ENCODE assay signal across 1 cellular context in the genomic region with DNA sequence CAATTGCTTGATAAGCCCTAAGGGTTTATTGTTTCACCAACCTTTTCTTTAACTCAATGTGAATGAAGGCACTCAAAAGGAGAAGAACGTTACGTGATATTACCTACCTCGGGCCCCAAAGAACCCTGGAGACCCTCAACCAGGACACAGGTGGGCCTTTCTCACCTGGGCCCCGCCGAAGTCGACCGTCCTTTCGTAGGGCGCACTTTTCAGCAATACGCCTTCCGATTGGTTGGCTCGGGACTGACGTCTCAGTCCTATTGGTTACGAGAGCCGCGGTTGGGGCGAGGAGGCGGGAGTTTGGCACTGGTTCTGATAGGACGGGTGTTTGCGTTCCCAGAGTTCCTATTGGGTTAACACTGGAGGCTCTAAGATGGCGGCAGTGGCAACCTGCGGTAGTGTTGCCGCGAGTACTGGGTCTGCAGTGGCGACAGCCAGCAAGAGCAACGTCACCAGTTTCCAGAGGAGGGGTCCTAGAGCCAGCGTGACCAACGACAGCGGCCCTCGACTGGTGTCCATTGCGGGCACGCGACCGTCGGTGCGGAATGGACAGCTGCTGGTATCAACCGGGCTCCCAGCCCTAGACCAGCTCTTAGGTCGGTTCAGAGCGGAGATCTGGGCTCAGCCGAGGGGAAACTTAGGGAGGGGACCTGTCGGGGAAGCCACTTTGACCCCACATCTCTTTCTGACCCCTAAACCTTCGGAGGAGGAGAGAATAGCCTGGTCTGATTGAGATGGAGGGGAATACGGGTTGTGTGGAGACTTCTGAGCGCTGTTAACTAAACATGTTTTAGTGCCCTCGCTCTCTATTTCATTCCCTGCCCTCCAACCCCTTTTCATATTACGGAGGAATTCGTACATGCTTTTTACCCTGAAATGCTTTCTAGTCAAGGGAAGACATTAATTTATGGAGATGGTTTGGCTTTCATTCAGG.
TF ChIP-seq lines count a peak whose summit lies in the region.

A gene with protein sequence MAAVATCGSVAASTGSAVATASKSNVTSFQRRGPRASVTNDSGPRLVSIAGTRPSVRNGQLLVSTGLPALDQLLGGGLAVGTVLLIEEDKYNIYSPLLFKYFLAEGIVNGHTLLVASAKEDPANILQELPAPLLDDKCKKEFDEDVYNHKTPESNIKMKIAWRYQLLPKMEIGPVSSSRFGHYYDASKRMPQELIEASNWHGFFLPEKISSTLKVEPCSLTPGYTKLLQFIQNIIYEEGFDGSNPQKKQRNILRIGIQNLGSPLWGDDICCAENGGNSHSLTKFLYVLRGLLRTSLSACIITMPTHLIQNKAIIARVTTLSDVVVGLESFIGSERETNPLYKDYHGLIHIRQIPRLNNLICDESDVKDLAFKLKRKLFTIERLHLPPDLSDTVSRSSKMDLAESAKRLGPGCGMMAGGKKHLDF (plus strand): TSS at position 356 of the 934 bp plus-strand sequence. CDS start 18 bp downstream, at position 374.
A gene with protein sequence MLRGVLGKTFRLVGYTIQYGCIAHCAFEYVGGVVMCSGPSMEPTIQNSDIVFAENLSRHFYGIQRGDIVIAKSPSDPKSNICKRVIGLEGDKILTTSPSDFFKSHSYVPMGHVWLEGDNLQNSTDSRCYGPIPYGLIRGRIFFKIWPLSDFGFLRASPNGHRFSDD (minus strand): TSS at position 211 of the 934 bp plus-strand sequence. CDS start 46,346 bp downstream, outside the sequence.

TF ChIP-seq in HepG2, 621 proteins besides CTCF, POLR2A, EP300 and RAD21 (continued from another document and continues in another):
- TF ChIP-seq, protein P1, sequence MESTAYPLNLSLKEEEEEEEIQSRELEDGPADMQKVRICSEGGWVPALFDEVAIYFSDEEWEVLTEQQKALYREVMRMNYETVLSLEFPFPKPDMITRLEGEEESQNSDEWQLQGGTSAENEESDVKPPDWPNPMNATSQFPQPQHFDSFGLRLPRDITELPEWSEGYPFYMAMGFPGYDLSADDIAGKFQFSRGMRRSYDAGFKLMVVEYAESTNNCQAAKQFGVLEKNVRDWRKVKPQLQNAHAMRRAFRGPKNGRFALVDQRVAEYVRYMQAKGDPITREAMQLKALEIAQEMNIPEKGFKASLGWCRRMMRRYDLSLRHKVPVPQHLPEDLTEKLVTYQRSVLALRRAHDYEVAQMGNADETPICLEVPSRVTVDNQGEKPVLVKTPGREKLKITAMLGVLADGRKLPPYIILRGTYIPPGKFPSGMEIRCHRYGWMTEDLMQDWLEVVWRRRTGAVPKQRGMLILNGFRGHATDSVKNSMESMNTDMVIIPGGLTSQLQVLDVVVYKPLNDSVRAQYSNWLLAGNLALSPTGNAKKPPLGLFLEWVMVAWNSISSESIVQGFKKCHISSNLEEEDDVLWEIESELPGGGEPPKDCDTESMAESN (CRISPR knock-in tag; conservative IDR thresholded peaks at IDR 0.05): no peak
- TF ChIP-seq ZNF747 (CRISPR knock-in tag; IDR thresholded peaks at IDR 0.05; ENCODE audit: borderline replicate concordance): no peak
- no peak; the same call in 1 of the 2 replicates for TF ChIP-seq MIER2 (CRISPR knock-in tag; IDR thresholded peaks at IDR 0.05)
- TF ChIP-seq, protein P2, sequence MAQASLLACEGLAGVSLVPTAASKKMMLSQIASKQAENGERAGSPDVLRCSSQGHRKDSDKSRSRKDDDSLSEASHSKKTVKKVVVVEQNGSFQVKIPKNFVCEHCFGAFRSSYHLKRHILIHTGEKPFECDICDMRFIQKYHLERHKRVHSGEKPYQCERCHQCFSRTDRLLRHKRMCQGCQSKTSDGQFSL (CRISPR knock-in tag; IDR thresholded peaks at IDR 0.05): no peak
- no peak for TF ChIP-seq ZNF24 (IDR thresholded peaks at IDR 0.05)
- TF ChIP-seq ZNF124 (CRISPR knock-in tag; IDR thresholded peaks at IDR 0.05): no peak; the same call in 1 of the 2 replicates
- TF ChIP-seq ZNF672 (CRISPR knock-in tag; IDR thresholded peaks at IDR 0.05): no peak
- TF ChIP-seq HMG20A (CRISPR knock-in tag; IDR thresholded peaks at IDR 0.05; ENCODE audit: borderline replicate concordance): no peak
- TF ChIP-seq ZNF816 (CRISPR knock-in tag; IDR thresholded peaks at IDR 0.05; ENCODE audit: borderline replicate concordance): no peak
- peak; percentile 76; the same call in 1 of the 2 replicates for TF ChIP-seq ZNF761 (CRISPR knock-in tag; conservative IDR thresholded peaks at IDR 0.05)
- TF ChIP-seq ZFP1 (CRISPR knock-in tag; IDR thresholded peaks at IDR 0.05): no peak
- no peak for TF ChIP-seq ZNF629 (CRISPR knock-in tag; conservative IDR thresholded peaks at IDR 0.05)
- TF ChIP-seq, protein P3, sequence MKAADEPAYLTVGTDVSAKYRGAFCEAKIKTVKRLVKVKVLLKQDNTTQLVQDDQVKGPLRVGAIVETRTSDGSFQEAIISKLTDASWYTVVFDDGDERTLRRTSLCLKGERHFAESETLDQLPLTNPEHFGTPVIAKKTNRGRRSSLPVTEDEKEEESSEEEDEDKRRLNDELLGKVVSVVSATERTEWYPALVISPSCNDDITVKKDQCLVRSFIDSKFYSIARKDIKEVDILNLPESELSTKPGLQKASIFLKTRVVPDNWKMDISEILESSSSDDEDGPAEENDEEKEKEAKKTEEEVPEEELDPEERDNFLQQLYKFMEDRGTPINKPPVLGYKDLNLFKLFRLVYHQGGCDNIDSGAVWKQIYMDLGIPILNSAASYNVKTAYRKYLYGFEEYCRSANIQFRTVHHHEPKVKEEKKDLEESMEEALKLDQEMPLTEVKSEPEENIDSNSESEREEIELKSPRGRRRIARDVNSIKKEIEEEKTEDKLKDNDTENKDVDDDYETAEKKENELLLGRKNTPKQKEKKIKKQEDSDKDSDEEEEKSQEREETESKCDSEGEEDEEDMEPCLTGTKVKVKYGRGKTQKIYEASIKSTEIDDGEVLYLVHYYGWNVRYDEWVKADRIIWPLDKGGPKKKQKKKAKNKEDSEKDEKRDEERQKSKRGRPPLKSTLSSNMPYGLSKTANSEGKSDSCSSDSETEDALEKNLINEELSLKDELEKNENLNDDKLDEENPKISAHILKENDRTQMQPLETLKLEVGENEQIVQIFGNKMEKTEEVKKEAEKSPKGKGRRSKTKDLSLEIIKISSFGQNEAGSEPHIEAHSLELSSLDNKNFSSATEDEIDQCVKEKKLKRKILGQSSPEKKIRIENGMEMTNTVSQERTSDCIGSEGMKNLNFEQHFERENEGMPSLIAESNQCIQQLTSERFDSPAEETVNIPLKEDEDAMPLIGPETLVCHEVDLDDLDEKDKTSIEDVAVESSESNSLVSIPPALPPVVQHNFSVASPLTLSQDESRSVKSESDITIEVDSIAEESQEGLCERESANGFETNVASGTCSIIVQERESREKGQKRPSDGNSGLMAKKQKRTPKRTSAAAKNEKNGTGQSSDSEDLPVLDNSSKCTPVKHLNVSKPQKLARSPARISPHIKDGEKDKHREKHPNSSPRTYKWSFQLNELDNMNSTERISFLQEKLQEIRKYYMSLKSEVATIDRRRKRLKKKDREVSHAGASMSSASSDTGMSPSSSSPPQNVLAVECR (CRISPR knock-in tag; IDR thresholded peaks at IDR 0.05; ENCODE audit: borderline replicate concordance): peak; percentile 91
- TF ChIP-seq, protein P4, sequence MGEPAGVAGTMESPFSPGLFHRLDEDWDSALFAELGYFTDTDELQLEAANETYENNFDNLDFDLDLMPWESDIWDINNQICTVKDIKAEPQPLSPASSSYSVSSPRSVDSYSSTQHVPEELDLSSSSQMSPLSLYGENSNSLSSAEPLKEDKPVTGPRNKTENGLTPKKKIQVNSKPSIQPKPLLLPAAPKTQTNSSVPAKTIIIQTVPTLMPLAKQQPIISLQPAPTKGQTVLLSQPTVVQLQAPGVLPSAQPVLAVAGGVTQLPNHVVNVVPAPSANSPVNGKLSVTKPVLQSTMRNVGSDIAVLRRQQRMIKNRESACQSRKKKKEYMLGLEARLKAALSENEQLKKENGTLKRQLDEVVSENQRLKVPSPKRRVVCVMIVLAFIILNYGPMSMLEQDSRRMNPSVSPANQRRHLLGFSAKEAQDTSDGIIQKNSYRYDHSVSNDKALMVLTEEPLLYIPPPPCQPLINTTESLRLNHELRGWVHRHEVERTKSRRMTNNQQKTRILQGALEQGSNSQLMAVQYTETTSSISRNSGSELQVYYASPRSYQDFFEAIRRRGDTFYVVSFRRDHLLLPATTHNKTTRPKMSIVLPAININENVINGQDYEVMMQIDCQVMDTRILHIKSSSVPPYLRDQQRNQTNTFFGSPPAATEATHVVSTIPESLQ (CRISPR knock-in tag; conservative IDR thresholded peaks at IDR 0.05): no peak
- TF ChIP-seq MBD4 (IDR thresholded peaks at IDR 0.05; ENCODE audit: borderline replicate concordance, low read length): no peak
- no peak for TF ChIP-seq ARNT2 (CRISPR knock-in tag; IDR thresholded peaks at IDR 0.05; ENCODE audit: low read depth)
- TF ChIP-seq SRF (IDR thresholded peaks at IDR 0.05; ENCODE audit: low read depth, low read length): no peak
- peak; percentile 68; the same call in 1 of the 2 replicates for TF ChIP-seq ATF7-NPFF (CRISPR knock-in tag; IDR thresholded peaks at IDR 0.05; ENCODE audit: low read depth)
- TF ChIP-seq, protein P5, sequence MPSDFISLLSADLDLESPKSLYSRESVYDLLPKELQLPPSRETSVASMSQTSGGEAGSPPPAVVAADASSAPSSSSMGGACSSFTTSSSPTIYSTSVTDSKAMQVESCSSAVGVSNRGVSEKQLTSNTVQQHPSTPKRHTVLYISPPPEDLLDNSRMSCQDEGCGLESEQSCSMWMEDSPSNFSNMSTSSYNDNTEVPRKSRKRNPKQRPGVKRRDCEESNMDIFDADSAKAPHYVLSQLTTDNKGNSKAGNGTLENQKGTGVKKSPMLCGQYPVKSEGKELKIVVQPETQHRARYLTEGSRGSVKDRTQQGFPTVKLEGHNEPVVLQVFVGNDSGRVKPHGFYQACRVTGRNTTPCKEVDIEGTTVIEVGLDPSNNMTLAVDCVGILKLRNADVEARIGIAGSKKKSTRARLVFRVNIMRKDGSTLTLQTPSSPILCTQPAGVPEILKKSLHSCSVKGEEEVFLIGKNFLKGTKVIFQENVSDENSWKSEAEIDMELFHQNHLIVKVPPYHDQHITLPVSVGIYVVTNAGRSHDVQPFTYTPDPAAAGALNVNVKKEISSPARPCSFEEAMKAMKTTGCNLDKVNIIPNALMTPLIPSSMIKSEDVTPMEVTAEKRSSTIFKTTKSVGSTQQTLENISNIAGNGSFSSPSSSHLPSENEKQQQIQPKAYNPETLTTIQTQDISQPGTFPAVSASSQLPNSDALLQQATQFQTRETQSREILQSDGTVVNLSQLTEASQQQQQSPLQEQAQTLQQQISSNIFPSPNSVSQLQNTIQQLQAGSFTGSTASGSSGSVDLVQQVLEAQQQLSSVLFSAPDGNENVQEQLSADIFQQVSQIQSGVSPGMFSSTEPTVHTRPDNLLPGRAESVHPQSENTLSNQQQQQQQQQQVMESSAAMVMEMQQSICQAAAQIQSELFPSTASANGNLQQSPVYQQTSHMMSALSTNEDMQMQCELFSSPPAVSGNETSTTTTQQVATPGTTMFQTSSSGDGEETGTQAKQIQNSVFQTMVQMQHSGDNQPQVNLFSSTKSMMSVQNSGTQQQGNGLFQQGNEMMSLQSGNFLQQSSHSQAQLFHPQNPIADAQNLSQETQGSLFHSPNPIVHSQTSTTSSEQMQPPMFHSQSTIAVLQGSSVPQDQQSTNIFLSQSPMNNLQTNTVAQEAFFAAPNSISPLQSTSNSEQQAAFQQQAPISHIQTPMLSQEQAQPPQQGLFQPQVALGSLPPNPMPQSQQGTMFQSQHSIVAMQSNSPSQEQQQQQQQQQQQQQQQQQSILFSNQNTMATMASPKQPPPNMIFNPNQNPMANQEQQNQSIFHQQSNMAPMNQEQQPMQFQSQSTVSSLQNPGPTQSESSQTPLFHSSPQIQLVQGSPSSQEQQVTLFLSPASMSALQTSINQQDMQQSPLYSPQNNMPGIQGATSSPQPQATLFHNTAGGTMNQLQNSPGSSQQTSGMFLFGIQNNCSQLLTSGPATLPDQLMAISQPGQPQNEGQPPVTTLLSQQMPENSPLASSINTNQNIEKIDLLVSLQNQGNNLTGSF (CRISPR knock-in tag; IDR thresholded peaks at IDR 0.05): no peak
- TF ChIP-seq, protein P6, sequence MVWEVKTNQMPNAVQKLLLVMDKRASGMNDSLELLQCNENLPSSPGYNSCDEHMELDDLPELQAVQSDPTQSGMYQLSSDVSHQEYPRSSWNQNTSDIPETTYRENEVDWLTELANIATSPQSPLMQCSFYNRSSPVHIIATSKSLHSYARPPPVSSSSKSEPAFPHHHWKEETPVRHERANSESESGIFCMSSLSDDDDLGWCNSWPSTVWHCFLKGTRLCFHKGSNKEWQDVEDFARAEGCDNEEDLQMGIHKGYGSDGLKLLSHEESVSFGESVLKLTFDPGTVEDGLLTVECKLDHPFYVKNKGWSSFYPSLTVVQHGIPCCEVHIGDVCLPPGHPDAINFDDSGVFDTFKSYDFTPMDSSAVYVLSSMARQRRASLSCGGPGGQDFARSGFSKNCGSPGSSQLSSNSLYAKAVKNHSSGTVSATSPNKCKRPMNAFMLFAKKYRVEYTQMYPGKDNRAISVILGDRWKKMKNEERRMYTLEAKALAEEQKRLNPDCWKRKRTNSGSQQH (CRISPR knock-in tag; IDR thresholded peaks at IDR 0.05; ENCODE audit: low read depth): peak; percentile 57; the same call in 1 of the 2 replicates
- TF ChIP-seq KDM2A (CRISPR knock-in tag; IDR thresholded peaks at IDR 0.05; ENCODE audit: borderline replicate concordance, low read depth): peak; percentile 69; the same call in 1 of the 2 replicates
- no peak for TF ChIP-seq ZNF230 (CRISPR knock-in tag; IDR thresholded peaks at IDR 0.05)
- TF ChIP-seq REPIN1 (CRISPR knock-in tag; IDR thresholded peaks at IDR 0.05; ENCODE audit: borderline replicate concordance, low read depth): no peak; the same call in 1 of the 2 replicates
- no peak for TF ChIP-seq HNRNPUL1 (IDR thresholded peaks at IDR 0.05; ENCODE audit: low read depth, low read length)
- TF ChIP-seq, protein P7, sequence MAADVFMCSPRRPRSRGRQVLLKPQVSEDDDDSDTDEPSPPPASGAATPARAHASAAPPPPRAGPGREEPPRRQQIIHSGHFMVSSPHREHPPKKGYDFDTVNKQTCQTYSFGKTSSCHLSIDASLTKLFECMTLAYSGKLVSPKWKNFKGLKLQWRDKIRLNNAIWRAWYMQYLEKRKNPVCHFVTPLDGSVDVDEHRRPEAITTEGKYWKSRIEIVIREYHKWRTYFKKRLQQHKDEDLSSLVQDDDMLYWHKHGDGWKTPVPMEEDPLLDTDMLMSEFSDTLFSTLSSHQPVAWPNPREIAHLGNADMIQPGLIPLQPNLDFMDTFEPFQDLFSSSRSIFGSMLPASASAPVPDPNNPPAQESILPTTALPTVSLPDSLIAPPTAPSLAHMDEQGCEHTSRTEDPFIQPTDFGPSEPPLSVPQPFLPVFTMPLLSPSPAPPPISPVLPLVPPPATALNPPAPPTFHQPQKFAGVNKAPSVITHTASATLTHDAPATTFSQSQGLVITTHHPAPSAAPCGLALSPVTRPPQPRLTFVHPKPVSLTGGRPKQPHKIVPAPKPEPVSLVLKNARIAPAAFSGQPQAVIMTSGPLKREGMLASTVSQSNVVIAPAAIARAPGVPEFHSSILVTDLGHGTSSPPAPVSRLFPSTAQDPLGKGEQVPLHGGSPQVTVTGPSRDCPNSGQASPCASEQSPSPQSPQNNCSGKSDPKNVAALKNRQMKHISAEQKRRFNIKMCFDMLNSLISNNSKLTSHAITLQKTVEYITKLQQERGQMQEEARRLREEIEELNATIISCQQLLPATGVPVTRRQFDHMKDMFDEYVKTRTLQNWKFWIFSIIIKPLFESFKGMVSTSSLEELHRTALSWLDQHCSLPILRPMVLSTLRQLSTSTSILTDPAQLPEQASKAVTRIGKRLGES (CRISPR knock-in tag; IDR thresholded peaks at IDR 0.05; ENCODE audit: borderline replicate concordance): no peak
- TF ChIP-seq, protein P8, sequence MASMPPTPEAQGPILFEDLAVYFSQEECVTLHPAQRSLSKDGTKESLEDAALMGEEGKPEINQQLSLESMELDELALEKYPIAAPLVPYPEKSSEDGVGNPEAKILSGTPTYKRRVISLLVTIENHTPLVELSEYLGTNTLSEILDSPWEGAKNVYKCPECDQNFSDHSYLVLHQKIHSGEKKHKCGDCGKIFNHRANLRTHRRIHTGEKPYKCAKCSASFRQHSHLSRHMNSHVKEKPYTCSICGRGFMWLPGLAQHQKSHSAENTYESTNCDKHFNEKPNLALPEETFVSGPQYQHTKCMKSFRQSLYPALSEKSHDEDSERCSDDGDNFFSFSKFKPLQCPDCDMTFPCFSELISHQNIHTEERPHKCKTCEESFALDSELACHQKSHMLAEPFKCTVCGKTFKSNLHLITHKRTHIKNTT (CRISPR knock-in tag; IDR thresholded peaks at IDR 0.05): no peak
- no peak for TF ChIP-seq ZNF530 (CRISPR knock-in tag; IDR thresholded peaks at IDR 0.05; ENCODE audit: low read depth)
